ENCODE assay signal across 18 cellular contexts in the genomic region with DNA sequence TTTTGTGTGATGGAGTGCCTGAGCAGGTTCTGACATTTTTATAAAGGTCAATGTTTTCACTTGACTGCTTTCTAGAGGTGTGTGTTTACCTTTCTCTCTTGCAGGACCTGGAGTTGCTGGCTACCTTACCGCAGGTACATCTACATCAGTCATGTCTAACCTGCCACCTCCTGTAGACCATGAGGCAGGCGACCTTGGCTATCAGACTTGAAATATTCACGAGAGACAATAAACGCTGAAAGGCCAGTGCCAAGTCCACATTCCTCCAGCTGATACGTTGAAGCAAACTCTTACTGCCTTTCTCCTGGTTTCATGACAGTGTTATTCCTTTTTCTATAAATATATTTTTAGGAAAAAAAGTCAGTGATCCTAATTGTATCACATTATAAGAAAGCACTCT. TPM values are rescaled to one million over a fixed set of nuclear protein-coding genes. Genes with fewer than 3 reads are reported as not detected.
A peak's percentile ranks its signal among the peaks of the same experiment; 100 is the strongest.
DNase-seq lines count a peak whose midpoint lies in the region; ATAC-seq, FAIRE-seq and TF ChIP-seq lines count a peak whose summit lies in the region.
"Had no signal": no experiment of that assay in that cellular context is flagged by ENCODE, and none has a peak within 500 bp of the region (broad histone marks: within the 10 kb centered on the region; RNA-seq: fewer than 3 reads in every experiment).

No MANE protein-coding gene starts in this region.

- dilution Hi-C loops in IMR-90 (cut with HindIII; ENCODE audit: low sequenced_read_pairs, unreplicated experiment), result loop anchor here (25.0 kb wide), 1 partner anchor 99 kb away; no protein-coding TSS in a partner anchor

- H3K4me3 ChIP-seq in IMR-90 (ENCODE audit: insufficient read depth, low read depth, low read length), result no peak overlapping the region
- H3K4me3 ChIP-seq in small intestine (ENCODE audit: low read depth in 1 of 2, low read length in 2 of 2), result no peak overlapping the region
- H3K4me3 ChIP-seq: GM23338 had no signal

- TF ChIP-seq RAD21 in IMR-90 (IDR thresholded peaks at IDR 0.05; ENCODE audit: low read length), result no peak

- no peak overlapping the region for H3K27ac Mint-ChIP-seq in activated naive CD8-positive, alpha-beta T cell treated with anti-CD3 and anti-CD28 coated beads, Interleukin-2, amount 50 U/mL, for 24 hours
- H3K27ac Mint-ChIP-seq: CD4-positive, alpha-beta T cell; GM23338 had no signal

- peak overlapping the region; percentile 93 for H2AK5ac ChIP-seq in IMR-90 (ENCODE audit: low read depth, low read length)

- H3K9me3 Mint-ChIP-seq in activated naive CD8-positive, alpha-beta T cell treated with anti-CD3 and anti-CD28 coated beads, Interleukin-2, amount 50 U/mL, for 24 hours, result no peaks in the 10 kb centered on the region
- H3K9me3 Mint-ChIP-seq: CD4-positive, alpha-beta T cell; GM23338 had no signal

- ATAC-seq in IMR-90 (ENCODE audit: low read depth) (no peak), left colon (peak; percentile 53)
- ATAC-seq in activated naive CD8-positive, alpha-beta T cell treated with anti-CD3 and anti-CD28 coated beads, Interleukin-2, amount 50 U/mL, for 24 hours, result no peak
- ATAC-seq: GM23338 had no signal

- no TSS peak for BruUV-seq in IMR-90 (replicated peaks; lab: Mats Ljungman, UMichigan)

- H4K8ac ChIP-seq in IMR-90 (ENCODE audit: low read depth in 2 of 2, low read length in 2 of 2), result no peak overlapping the region

- no peak overlapping the region for H3K9ac ChIP-seq in IMR-90 (ENCODE audit: low read depth, low read length)

- H3K27me3 ChIP-seq in IMR-90 (ENCODE audit: control insufficient read depth, insufficient read depth, low read length) (no peaks in the 10 kb centered on the region), small intestine (ENCODE audit: control insufficient read depth in 2 of 2, insufficient read depth in 2 of 2, low read length in 2 of 2) (no peaks in the 10 kb centered on the region)

- intact Hi-C loops in IMR-90 (cut with micrococcal nuclease) (loop anchor here (5.0 kb wide), 1 partner anchor 119 kb away; a partner anchor contains a TSS), left colon (cut with DNase I, micrococcal nuclease) (loop anchor here in 1 of 2 donors (5.0 kb wide), 1 partner anchor 104 kb away; no protein-coding TSS in a partner anchor)

- CTCF ChIA-PET in IMR-90 (lab: Yijun Ruan, JAX), result interaction anchor here (0.6 kb wide), 1 partner anchor 186 kb away, joined by 3 read pairs; no protein-coding TSS in a partner anchor

- POLR2A ChIA-PET in IMR-90 (lab: Charles Lee; ENCODE audit: unreplicated experiment), result interaction anchor here (0.6 kb wide), 1 partner anchor 121 kb away, joined by 3 read pairs; a partner anchor contains a TSS

- no peak overlapping the region for H3K14ac ChIP-seq in IMR-90 (replicated peaks; ENCODE audit: low read depth, low read length)

- no peaks in the 10 kb centered on the region for H4K20me1 ChIP-seq in IMR-90 (ENCODE audit: insufficient read depth, low read length)

- in situ Hi-C loops in IMR-90 (cut with MboI; ENCODE audit: low sequenced_read_pairs), result no loop called here

- H3K36me3 ChIP-seq in IMR-90 (ENCODE audit: control insufficient read depth, insufficient read depth, low read length), result peaks cover 20% of the 10 kb centered on the region
- peaks cover 0 to 7% of the 10 kb centered on the region in 2 donors for H3K36me3 ChIP-seq in small intestine (ENCODE audit: control insufficient read depth in 2 of 2, insufficient read depth in 2 of 2, low read length in 2 of 2)

- no CpG with 5 or more reads among the region's 5 CpGs for WGBS in IMR-90 (ENCODE audit: extremely low coverage in 2 of 2, insufficient read length in 1 of 2), 2 experiments
- WGBS in small intestine, 3 donors, result 22 to 62% (median 31%) methylated on average over 5 of the region's 5 CpGs

- H3K23ac ChIP-seq in IMR-90 (ENCODE audit: low read depth, low read length), result peak overlapping the region; percentile 23; the same call in 1 of the 2 replicates

- peaks cover 46% of the 10 kb centered on the region for H3K4me1 Mint-ChIP-seq in activated naive CD8-positive, alpha-beta T cell treated with anti-CD3 and anti-CD28 coated beads, Interleukin-2, amount 50 U/mL, for 24 hours

- H3K4me3 Mint-ChIP-seq in activated naive CD8-positive, alpha-beta T cell treated with anti-CD3 and anti-CD28 coated beads, Interleukin-2, amount 50 U/mL, for 24 hours, result no peak overlapping the region
- H3K4me3 Mint-ChIP-seq: CD4-positive, alpha-beta T cell; GM23338 had no signal

- peaks cover 28% of the 10 kb centered on the region for H3K9me1 ChIP-seq in IMR-90 (ENCODE audit: insufficient read depth, low read length)

- H2AK9ac ChIP-seq in IMR-90 (replicated peaks; ENCODE audit: low read depth, low read length, poor library complexity), result no peak overlapping the region

- no peak overlapping the region for H3K4me2 ChIP-seq in IMR-90 (ENCODE audit: low read depth, low read length)
- H3K4me2 ChIP-seq: GM23338 had no signal

- peak overlapping the region; percentile 37; the same call in 1 of the 2 replicates for H3K18ac ChIP-seq in IMR-90 (ENCODE audit: low read depth, low read length)

- FAIRE-seq in small intestine (lab: Jason Lieb, UNC), result no peak
- FAIRE-seq: G401.6, GM12891 had no signal

- H2BK15ac ChIP-seq in IMR-90 (ENCODE audit: low read depth, low read length), result peak overlapping the region; percentile 29; the same call in 1 of the 3 replicates

- no peak overlapping the region for H2AFZ ChIP-seq in IMR-90 (replicated peaks; ENCODE audit: low read length, poor library complexity)
- H2AFZ ChIP-seq: GM23338 had no signal

- H3K4ac ChIP-seq in IMR-90 (ENCODE audit: low read depth, low read length), result peak overlapping the region; percentile 67

- no peaks in the 10 kb centered on the region for H3K9me3 ChIP-seq in IMR-90 (ENCODE audit: control insufficient read depth, insufficient read depth, low read length)
- H3K9me3 ChIP-seq in small intestine (ENCODE audit: control insufficient read depth, low read depth), result no peaks in the 10 kb centered on the region

- peak overlapping the region; percentile 66; the same call in 1 of the 2 replicates for H2BK20ac ChIP-seq in IMR-90 (ENCODE audit: low read depth, low read length)

- DNase-seq in NCI-H510A treated with DMSO at 0.1 percent for 48 hours (lab: John Stamatoyannopoulos, UW) (peak; percentile 33), NCI-H510A (lab: John Stamatoyannopoulos, UW) (no peak), IMR-90 (no peak), left colon (no peak), small intestine (peak; percentile 69), NCI-H1694 treated with DMSO at 0.1 percent for 48 hours (lab: John Stamatoyannopoulos, UW) (no peak)
- DNase-seq in activated naive CD8-positive, alpha-beta T cell treated with anti-CD3 and anti-CD28 coated beads, Interleukin-2, amount 50 U/mL, for 24 hours, result no peak
- DNase-seq: 8988T; C1 segment of cervical spinal cord; Calu3; CD4-positive, alpha-beta T cell; DMS 273 treated with DMSO at 0.1 percent for 48 hours; DMS79 treated with DMSO at 0.1 percent for 48 hours; EL; H7 had no signal

- H2BK120ac ChIP-seq in IMR-90 (ENCODE audit: low read depth, low read length), result peak overlapping the region; percentile 76; the same call in 1 of the 2 replicates

- H3K4me1 ChIP-seq in IMR-90 (ENCODE audit: control insufficient read depth, insufficient read depth, low read length) (peaks cover 30% of the 10 kb centered on the region), small intestine (ENCODE audit: control insufficient read depth in 2 of 2, insufficient read depth in 1 of 2, low read depth in 1 of 2, low read length in 1 of 2) (no peaks in the 10 kb centered on the region)

- H2BK5ac ChIP-seq in IMR-90 (ENCODE audit: low read depth, low read length, poor library complexity, severe bottlenecking), result peak overlapping the region; percentile 17

- no peak for TF ChIP-seq POLR2A in IMR-90 (IDR thresholded peaks at IDR 0.05; ENCODE audit: low read depth, low read length)

- H4K5ac ChIP-seq in IMR-90 (ENCODE audit: low read depth, low read length), result peak overlapping the region; percentile 38; the same call in 1 of the 2 replicates

- TF ChIP-seq CTCF in IMR-90 (conservative IDR thresholded peaks at IDR 0.05; ENCODE audit: low read depth, low read length), result no peak

- H3K56ac ChIP-seq in IMR-90 (ENCODE audit: extremely low read depth, insufficient read depth, low read length), result no peak overlapping the region

- peaks cover 27 to 46% of the 10 kb centered on the region in 2 experiments for H3K79me1 ChIP-seq in IMR-90 (ENCODE audit: low read depth in 1 of 2, low read length in 2 of 2)

- no peak overlapping the region for H3K27ac ChIP-seq in IMR-90 (ENCODE audit: insufficient read depth, low read length)
- H3K27ac ChIP-seq in small intestine (ENCODE audit: low read depth in 1 of 2, low read length in 1 of 2), result no peak overlapping the region

- no peaks in the 10 kb centered on the region for H3K27me3 Mint-ChIP-seq in activated naive CD8-positive, alpha-beta T cell treated with anti-CD3 and anti-CD28 coated beads, Interleukin-2, amount 50 U/mL, for 24 hours
- H3K27me3 Mint-ChIP-seq: CD4-positive, alpha-beta T cell had no signal

- peak overlapping the region; percentile 36; the same call in 1 of the 2 replicates for H4K91ac ChIP-seq in IMR-90 (ENCODE audit: insufficient read depth, low read depth, low read length)

- H3K36me3 Mint-ChIP-seq in activated naive CD8-positive, alpha-beta T cell treated with anti-CD3 and anti-CD28 coated beads, Interleukin-2, amount 50 U/mL, for 24 hours (ENCODE audit: low read depth), result peaks cover 39% of the 10 kb centered on the region

TF ChIP-seq in IMR-90, 13 proteins besides CTCF, POLR2A, EP300 and RAD21:
- no peak for TF ChIP-seq RCOR1 (IDR thresholded peaks at IDR 0.05; ENCODE audit: insufficient replicate concordance, low read length)
- no peak for TF ChIP-seq RFX5 (IDR thresholded peaks at IDR 0.05; ENCODE audit: low read depth, low read length)
- no peak for TF ChIP-seq MAZ (IDR thresholded peaks at IDR 0.05; ENCODE audit: borderline replicate concordance, low read depth, low read length)
- TF ChIP-seq, protein P1, sequence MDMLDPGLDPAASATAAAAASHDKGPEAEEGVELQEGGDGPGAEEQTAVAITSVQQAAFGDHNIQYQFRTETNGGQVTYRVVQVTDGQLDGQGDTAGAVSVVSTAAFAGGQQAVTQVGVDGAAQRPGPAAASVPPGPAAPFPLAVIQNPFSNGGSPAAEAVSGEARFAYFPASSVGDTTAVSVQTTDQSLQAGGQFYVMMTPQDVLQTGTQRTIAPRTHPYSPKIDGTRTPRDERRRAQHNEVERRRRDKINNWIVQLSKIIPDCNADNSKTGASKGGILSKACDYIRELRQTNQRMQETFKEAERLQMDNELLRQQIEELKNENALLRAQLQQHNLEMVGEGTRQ (IDR thresholded peaks at IDR 0.05; ENCODE audit: low read depth, low read length), result no peak

RNA-seq across cellular contexts. Expression of a gene that starts 59.0 kb away (rescaled TPM):
- total RNA-seq in IMR-90 (2012; rRNA removed), result 0.18 TPM in 1 of 2 replicates, not detected in the other
- not detected in 2 replicates for polyA plus RNA-seq in IMR-90 (2012; rRNA removed)
- polyA plus RNA-seq in IMR-90 (2012; cell fraction: cytosol; rRNA removed), result not detected in 2 replicates
- polyA plus RNA-seq in IMR-90 (2012; cell fraction: nucleus; rRNA removed; ENCODE audit: low replicate concordance), result 0.15 TPM in 1 of 2 replicates, not detected in the other
- total RNA-seq in left colon, result 1 to 10 TPM in 1 of 2 donors, under 1 TPM in 1; 0.67 to 2.8 TPM
- polyA plus RNA-seq in small intestine, result 10 to 100 TPM in 2 of 3 donors, 1 to 10 TPM in 1; 7.0 to 24.4 (median 11.4) TPM
- total RNA-seq: GM23338, H7 had no signal

Comparison
In these comparisons a context has a peak if more than half of its experiments do, and no peak if none do; other contexts are left out.
1. DNase-seq: peak in NCI-H510A treated with DMSO at 0.1 percent for 48 hours (single experiment) and small intestine (single experiment); none in NCI-H510A (single experiment), IMR-90 (single experiment), left colon (0 of 2), NCI-H1694 treated with DMSO at 0.1 percent for 48 hours (single experiment) and activated naive CD8-positive, alpha-beta T cell treated with anti-CD3 and anti-CD28 coated beads, Interleukin-2, amount 50 U/mL, for 24 hours (single experiment).